Comparison of ENCODE assay signal across 2 cellular contexts in the genomic region with DNA sequence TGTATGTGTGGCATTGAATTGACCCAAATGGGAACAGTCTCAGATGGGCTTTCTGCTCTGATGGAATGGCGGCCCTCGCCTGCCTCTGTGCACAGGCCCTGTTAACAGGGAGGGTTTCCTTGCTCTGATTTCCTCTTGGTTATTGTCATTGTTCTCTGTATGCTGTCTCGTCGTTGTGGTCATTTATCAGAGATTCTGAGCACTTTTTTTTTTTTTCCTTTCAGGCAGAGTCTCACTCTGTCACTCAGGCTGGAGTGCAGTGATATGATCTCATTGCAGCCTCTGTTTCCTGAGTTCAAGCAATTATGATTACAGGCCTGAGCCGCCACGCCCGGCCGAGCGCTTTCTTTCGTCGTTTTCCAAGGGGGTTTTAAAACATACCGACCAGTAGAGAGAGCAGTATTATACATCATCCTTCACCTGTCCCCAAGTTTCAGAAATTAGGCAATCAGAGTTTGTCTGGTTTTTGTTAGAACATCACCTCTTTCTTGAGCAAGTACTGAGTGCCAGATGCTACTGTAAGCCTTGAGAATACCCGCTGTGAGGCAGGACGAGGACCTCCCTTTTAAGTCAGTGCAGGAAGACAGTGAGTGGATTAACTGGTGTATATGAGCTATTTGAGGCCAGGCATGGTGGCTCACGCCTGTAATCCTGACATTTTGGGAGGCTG.
TF ChIP-seq lines count a peak whose summit lies in the region.

No MANE protein-coding gene starts in this region.

TF ChIP-seq in SK-N-SH, 30 proteins besides CTCF, POLR2A, EP300 and RAD21:
- TF ChIP-seq MEF2A (IDR thresholded peaks at IDR 0.05; ENCODE audit: borderline replicate concordance, low read depth) (no peak), TAF1 (IDR thresholded peaks at IDR 0.05; ENCODE audit: borderline replicate concordance, low read depth, low read length) (no peak), MXI1 (IDR thresholded peaks at IDR 0.05; ENCODE audit: low read depth, low read length) (peak; percentile 69; the same call in 1 of the 2 replicates), GATA2 (CRISPR knock-in tag; IDR thresholded peaks at IDR 0.05) (peak; percentile 90), SIN3A (IDR thresholded peaks at IDR 0.05; ENCODE audit: borderline replicate concordance, low read depth, low read length) (no peak), TEAD4 (IDR thresholded peaks at IDR 0.05; ENCODE audit: borderline replicate concordance, insufficient read depth) (no peak), SMC3 (IDR thresholded peaks at IDR 0.05; ENCODE audit: low read depth, low read length) (no peak), FOXJ3 (CRISPR knock-in tag; IDR thresholded peaks at IDR 0.05) (no peak), CHD2 (IDR thresholded peaks at IDR 0.05; ENCODE audit: low read length, partially characterized antibody) (peak; percentile 44), RXRA (IDR thresholded peaks at IDR 0.05; ENCODE audit: borderline replicate concordance, low read depth) (no peak), NRF1 (IDR thresholded peaks at IDR 0.05; ENCODE audit: low read depth, low read length) (no peak)
- TF ChIP-seq, protein P1, sequence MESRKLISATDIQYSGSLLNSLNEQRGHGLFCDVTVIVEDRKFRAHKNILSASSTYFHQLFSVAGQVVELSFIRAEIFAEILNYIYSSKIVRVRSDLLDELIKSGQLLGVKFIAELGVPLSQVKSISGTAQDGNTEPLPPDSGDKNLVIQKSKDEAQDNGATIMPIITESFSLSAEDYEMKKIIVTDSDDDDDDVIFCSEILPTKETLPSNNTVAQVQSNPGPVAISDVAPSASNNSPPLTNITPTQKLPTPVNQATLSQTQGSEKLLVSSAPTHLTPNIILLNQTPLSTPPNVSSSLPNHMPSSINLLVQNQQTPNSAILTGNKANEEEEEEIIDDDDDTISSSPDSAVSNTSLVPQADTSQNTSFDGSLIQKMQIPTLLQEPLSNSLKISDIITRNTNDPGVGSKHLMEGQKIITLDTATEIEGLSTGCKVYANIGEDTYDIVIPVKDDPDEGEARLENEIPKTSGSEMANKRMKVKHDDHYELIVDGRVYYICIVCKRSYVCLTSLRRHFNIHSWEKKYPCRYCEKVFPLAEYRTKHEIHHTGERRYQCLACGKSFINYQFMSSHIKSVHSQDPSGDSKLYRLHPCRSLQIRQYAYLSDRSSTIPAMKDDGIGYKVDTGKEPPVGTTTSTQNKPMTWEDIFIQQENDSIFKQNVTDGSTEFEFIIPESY (IDR thresholded peaks at IDR 0.05; ENCODE audit: borderline replicate concordance, low read depth): no peak
- TF ChIP-seq, protein P2, sequence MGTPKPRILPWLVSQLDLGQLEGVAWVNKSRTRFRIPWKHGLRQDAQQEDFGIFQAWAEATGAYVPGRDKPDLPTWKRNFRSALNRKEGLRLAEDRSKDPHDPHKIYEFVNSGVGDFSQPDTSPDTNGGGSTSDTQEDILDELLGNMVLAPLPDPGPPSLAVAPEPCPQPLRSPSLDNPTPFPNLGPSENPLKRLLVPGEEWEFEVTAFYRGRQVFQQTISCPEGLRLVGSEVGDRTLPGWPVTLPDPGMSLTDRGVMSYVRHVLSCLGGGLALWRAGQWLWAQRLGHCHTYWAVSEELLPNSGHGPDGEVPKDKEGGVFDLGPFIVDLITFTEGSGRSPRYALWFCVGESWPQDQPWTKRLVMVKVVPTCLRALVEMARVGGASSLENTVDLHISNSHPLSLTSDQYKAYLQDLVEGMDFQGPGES (IDR thresholded peaks at IDR 0.05; ENCODE audit: low read depth, low read length): no peak
TF ChIP-seq in SK-N-SH: peak in this region for 3.

TF ChIP-seq in endothelial cell of umbilical vein, 7 proteins besides CTCF, POLR2A, EP300 and RAD21:
- TF ChIP-seq JUN (IDR thresholded peaks at IDR 0.05; ENCODE audit: borderline replicate concordance, insufficient read depth, insufficient read length, low read depth): peak; percentile 46
- no peak for TF ChIP-seq EZH2 (IDR thresholded peaks at IDR 0.05; ENCODE audit: borderline replicate concordance, low read depth, low read length, severe bottlenecking)
- TF ChIP-seq, protein P3, sequence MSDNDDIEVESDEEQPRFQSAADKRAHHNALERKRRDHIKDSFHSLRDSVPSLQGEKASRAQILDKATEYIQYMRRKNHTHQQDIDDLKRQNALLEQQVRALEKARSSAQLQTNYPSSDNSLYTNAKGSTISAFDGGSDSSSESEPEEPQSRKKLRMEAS (IDR thresholded peaks at IDR 0.05; ENCODE audit: insufficient read depth, insufficient read length): no peak
- no peak for TF ChIP-seq POLR2AphosphoS5 (IDR thresholded peaks at IDR 0.05; ENCODE audit: insufficient read depth, low read depth, low read length)
- TF ChIP-seq GATA2 (IDR thresholded peaks at IDR 0.05; ENCODE audit: insufficient read depth, insufficient read length, low read depth, low read length): peak; percentile 90
- TF ChIP-seq FOS (IDR thresholded peaks at IDR 0.05; ENCODE audit: borderline replicate concordance, insufficient read depth, low read length): peak; percentile 18
- TF ChIP-seq MYC (IDR thresholded peaks at IDR 0.05; ENCODE audit: low read depth, low read length): no peak
